In the genomic region with DNA sequence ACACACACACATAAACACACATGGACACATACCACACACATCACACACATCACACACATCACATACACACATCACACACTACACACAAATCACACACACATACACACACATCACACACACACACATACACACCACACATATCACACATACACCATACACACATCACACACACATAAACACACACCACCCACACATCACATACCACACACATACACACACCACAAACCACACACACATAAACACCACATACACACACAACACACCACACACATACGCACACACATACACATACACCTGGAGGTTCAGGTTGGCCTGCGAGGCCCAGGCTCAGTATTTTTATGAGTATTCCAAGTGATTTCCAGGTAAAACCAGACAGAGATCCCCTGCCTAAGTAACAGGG, we compare ENCODE assay signal across 18 cellular contexts.
"Had no signal": no experiment of that assay in that cellular context is flagged by ENCODE, and none has a peak within 500 bp of the region (broad histone marks: within the 10 kb centered on the region; RNA-seq: fewer than 3 reads in every experiment).

No MANE protein-coding gene starts in this region.

- FAIRE-seq: islet of Langerhans, pancreas had no signal

- H3K4me2 ChIP-seq: smooth muscle cell had no signal

- ATAC-seq: gastrocnemius medialis; mucosa of descending colon; naive thymus-derived CD8-positive, alpha-beta T cell; pancreas; right cardiac atrium; upper lobe of right lung had no signal

- H3K4me1 ChIP-seq: gastrocnemius medialis, pancreas, thyroid gland, upper lobe of right lung had no signal

- H3K36me3 ChIP-seq: gastrocnemius medialis, heart right ventricle, pancreas, thyroid gland, upper lobe of right lung had no signal

- H3K9me3 ChIP-seq: gastrocnemius medialis, heart right ventricle, mucosa of descending colon, pancreas, thyroid gland, upper lobe of right lung had no signal

- DNase-seq: effector CD4-positive, alpha-beta T cell; endodermal cell; gastrocnemius medialis; heart right ventricle; hypothalamus; kidney glomerular epithelial cell; mammary epithelial cell; mucosa of descending colon; naive thymus-derived CD8-positive, alpha-beta T cell; pancreas; stimulated activated CD4-positive, alpha-beta T cell treated with anti-CD3 and anti-CD28 coated beads, Interleukin-2, amount 100 ng/mL, for 48 hours; stimulated activated naive CD4-positive, alpha-beta T cell treated with Interleukin-2 at 50 U/mL for 16 hours; upper lobe of right lung had no signal

- H3K4me3 ChIP-seq: coronary artery, gastrocnemius medialis, heart right ventricle, mucosa of descending colon, pancreas, smooth muscle cell, thyroid gland, upper lobe of right lung had no signal

- H3K27me3 ChIP-seq: gastrocnemius medialis, thyroid gland, upper lobe of right lung had no signal

- H3K27ac ChIP-seq: coronary artery, gastrocnemius medialis, heart right ventricle, pancreas, thyroid gland, upper lobe of right lung had no signal
